In the genomic region with DNA sequence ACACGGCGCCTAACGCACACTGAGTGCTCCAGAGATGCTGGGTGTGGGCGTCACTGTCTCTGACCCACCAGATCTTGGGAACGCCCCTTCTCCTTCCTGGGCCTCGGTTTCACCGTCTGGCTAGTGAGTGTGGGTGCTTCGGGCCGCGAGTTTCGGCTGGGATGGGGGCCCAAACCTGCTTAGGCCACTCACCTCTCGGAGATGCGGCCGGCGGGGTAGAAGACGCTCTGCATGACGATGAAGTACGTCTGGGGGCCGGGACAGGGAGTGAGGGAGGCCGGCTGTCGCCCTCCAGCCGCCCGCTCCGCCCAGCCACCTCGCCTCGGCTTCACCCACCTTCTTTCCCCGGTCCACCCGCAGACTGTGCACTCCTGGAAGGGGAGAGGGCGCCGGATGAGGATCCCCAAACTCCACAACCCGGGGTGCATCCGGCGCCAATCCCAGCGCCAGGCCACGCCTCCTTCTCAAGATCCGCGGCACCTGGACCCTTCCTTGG, we compare ENCODE assay signal across 8 cellular contexts. TPM values are rescaled to one million over a fixed set of nuclear protein-coding genes. Genes with fewer than 3 reads are reported as not detected.
DNase-seq lines count a peak whose midpoint lies in the region; ATAC-seq and TF ChIP-seq lines count a peak whose summit lies in the region.

No MANE protein-coding gene starts in this region.

- no peak overlapping the region for H3K27ac ChIP-seq in CD4-positive, alpha-beta T cell (ENCODE audit: low read depth, low read length)

- no peaks in the 10 kb centered on the region for H3K9me3 ChIP-seq in CD4-positive, alpha-beta T cell (ENCODE audit: control insufficient read depth, low read length)

- POLR2A ChIA-PET in CD4-positive, alpha-beta T cell (lab: Charles Lee) = no interaction called here

- peak; percentile 25 for ATAC-seq in CD4-positive, alpha-beta T cell (ENCODE audit: poor library complexity)
- peak; percentile 5 to 8 for ATAC-seq in naive B cell (ENCODE audit: low read depth in 2 of 2)
- ATAC-seq in GM19023 (IDR thresholded peaks at IDR 0.05; ENCODE audit: unreplicated experiment) = no peak
- ATAC-seq in GM18858 (IDR thresholded peaks at IDR 0.05; ENCODE audit: unreplicated experiment) = no peak

- peak in 1 of 10 experiments; percentile 37 for DNase-seq in CD4-positive, alpha-beta T cell
- no peak for DNase-seq in HFF-Myc (ENCODE audit: extremely low read depth, low read depth)
- DNase-seq in cardiac fibroblast (ENCODE audit: low read depth in 2 of 2) = no peak
- no peak for DNase-seq in naive B cell
- no peak for DNase-seq in posterior cingulate gyrus
- no peak for DNase-seq in KG1 (lab: John Stamatoyannopoulos, UW)

- no peaks in the 10 kb centered on the region for H3K9me3 Mint-ChIP-seq in CD4-positive, alpha-beta T cell
- H3K9me3 Mint-ChIP-seq in naive B cell = no peaks in the 10 kb centered on the region

- H3K36me3 Mint-ChIP-seq in CD4-positive, alpha-beta T cell (ENCODE audit: low read depth) = no peaks in the 10 kb centered on the region
- H3K36me3 Mint-ChIP-seq in naive B cell = no peaks in the 10 kb centered on the region

- intact Hi-C loops in CD4-positive, alpha-beta T cell (cut with DNase I, micrococcal nuclease) = loop anchor here in 1 of 2 experiments (1.0 kb wide), 1 partner anchor 10 kb away; a partner anchor contains a TSS
- intact Hi-C loops in posterior cingulate gyrus (cut with DNase I) = no loop called here

- peaks cover 28% of the 10 kb centered on the region for H3K4me1 Mint-ChIP-seq in CD4-positive, alpha-beta T cell (ENCODE audit: low read depth)
- H3K4me1 Mint-ChIP-seq in naive B cell = peaks cover 8 to 25% (median 17%) of the 10 kb centered on the region in 3 donors

- peak overlapping the region; percentile 19; the same call in 1 of the 2 replicates for H3K4me3 ChIP-seq in HFF-Myc (replicated peaks; ENCODE audit: low read depth, low read length)
- H3K4me3 ChIP-seq in cardiac fibroblast (replicated peaks in 1 of 2; ENCODE audit: low read depth in 2 of 2, low read length in 2 of 2) = peak overlapping the region; percentile 21 to 29

- H3K27me3 ChIP-seq in CD4-positive, alpha-beta T cell (ENCODE audit: control insufficient read depth, insufficient read depth, low read length) = no peaks in the 10 kb centered on the region

- CTCF ChIA-PET in CD4-positive, alpha-beta T cell (lab: Charles Lee) = no interaction called here

- no peak for TF ChIP-seq CTCF in CD4-positive, alpha-beta T cell (IDR thresholded peaks at IDR 0.05)
- TF ChIP-seq CTCF in HFF-Myc (IDR thresholded peaks at IDR 0.05; ENCODE audit: low read depth, low read length, missing control alignments) (no peak), cardiac fibroblast (IDR thresholded peaks at IDR 0.05; ENCODE audit: low read depth, low read length) (no peak)

- H3K27me3 Mint-ChIP-seq in CD4-positive, alpha-beta T cell = peaks cover 4% of the 10 kb centered on the region
- H3K27me3 Mint-ChIP-seq in naive B cell = peaks cover 4 to 42% (median 8%) of the 10 kb centered on the region in 3 donors

- peak overlapping the region; percentile 62 for H3K4me3 Mint-ChIP-seq in CD4-positive, alpha-beta T cell
- H3K4me3 Mint-ChIP-seq in naive B cell = peak overlapping the region; percentile 61 to 88 (median 70)

- no peak overlapping the region for H3K27ac Mint-ChIP-seq in CD4-positive, alpha-beta T cell
- H3K27ac Mint-ChIP-seq in naive B cell = peak overlapping the region in 1 of 6 donors; percentile 41

RNA-seq across cellular contexts. Expression of a gene that starts 3.6 kb away (rescaled TPM):
- 1 to 10 TPM; 2.9 to 3.3 TPM for total RNA-seq in CD4-positive, alpha-beta T cell
- polyA plus RNA-seq in naive B cell (ENCODE audit: low read depth in 6 of 6) = 1 to 10 TPM in 1 of 6 donors, under 1 TPM in 1, not detected in 4; 0.73 to 1.0 TPM

RNA-seq across cellular contexts. Expression of a gene that starts 10.2 kb away (rescaled TPM):
- 10 to 100 TPM; 28.7 to 30.2 TPM for total RNA-seq in CD4-positive, alpha-beta T cell
- 10 to 100 TPM; 19.7 to 36.6 (median 25.0) TPM for polyA plus RNA-seq in naive B cell (ENCODE audit: low read depth in 6 of 6)

RNA-seq across cellular contexts. Expression of a gene that starts 10.6 kb away (rescaled TPM):
- 10 to 100 TPM; 41.7 to 47.6 TPM for total RNA-seq in CD4-positive, alpha-beta T cell
- 10 to 100 TPM; 46.3 to 78.7 (median 54.2) TPM for polyA plus RNA-seq in naive B cell (ENCODE audit: low read depth in 6 of 6)

RNA-seq across cellular contexts. Expression of a gene that starts 27.6 kb away (rescaled TPM):
- 10 to 100 TPM; 93.1 to 97.5 TPM for total RNA-seq in CD4-positive, alpha-beta T cell
- polyA plus RNA-seq in naive B cell (ENCODE audit: low read depth in 6 of 6) = 10 to 100 TPM; 17.2 to 27.8 (median 19.8) TPM

RNA-seq across cellular contexts. Expression of a gene that starts 49.5 kb away (rescaled TPM):
- total RNA-seq in CD4-positive, alpha-beta T cell = 10 to 100 TPM; 46.7 to 52.6 TPM
- not detected for polyA plus RNA-seq in naive B cell (ENCODE audit: low read depth in 6 of 6)

Comparison
In these comparisons a context has a peak if more than half of its experiments do, and no peak if none do; other contexts are left out.
1. ATAC-seq: peak in CD4-positive, alpha-beta T cell (single experiment) and naive B cell (2 of 2); none in GM19023 (single experiment) and GM18858 (single experiment).